ENCODE assay signal across 17 cellular contexts in genomic region chr19:44032001-44032610, GRCh38.
"Had no signal": no experiment of that assay in that cellular context is flagged by ENCODE, and none has a peak within 500 bp of the region (broad histone marks: within the 10 kb centered on the region; RNA-seq: fewer than 3 reads in every experiment).

No MANE protein-coding gene starts in this region.

- H3K27ac ChIP-seq: right lobe of liver, suprapubic skin, VCaP had no signal

- H3K27ac Mint-ChIP-seq: activated naive CD8-positive, alpha-beta T cell treated with anti-CD3 and anti-CD28 coated beads, Interleukin-2, amount 10 ng/mL, durations not matched to agents 7 days and 5 days; type B pancreatic cell had no signal

- H3K4me1 ChIP-seq: right lobe of liver, suprapubic skin had no signal

- H3K27me3 Mint-ChIP-seq: activated naive CD8-positive, alpha-beta T cell treated with anti-CD3 and anti-CD28 coated beads, Interleukin-2, amount 10 ng/mL, durations not matched to agents 7 days and 5 days; type B pancreatic cell had no signal

- H3K4me3 ChIP-seq: right lobe of liver, smooth muscle cell, suprapubic skin had no signal

- H3K4me3 Mint-ChIP-seq: activated naive CD8-positive, alpha-beta T cell treated with anti-CD3 and anti-CD28 coated beads, Interleukin-2, amount 10 ng/mL, durations not matched to agents 7 days and 5 days; type B pancreatic cell had no signal

- H3K4me2 ChIP-seq: smooth muscle cell had no signal

- H3K27me3 ChIP-seq: right lobe of liver, suprapubic skin had no signal

- DNase-seq: activated CD4-positive, alpha-beta T cell treated with anti-CD3 and anti-CD28 coated beads for 1 hour; activated CD4-positive, alpha-beta T cell treated with anti-CD3 and anti-CD28 coated beads, Interleukin-2, amount 50 U/mL, for 4 hours; activated naive CD4-positive, alpha-beta T cell; activated naive CD8-positive, alpha-beta T cell treated with anti-CD3 and anti-CD28 coated beads, Interleukin-2, amount 10 ng/mL, durations not matched to agents 7 days and 5 days; activated T-cell treated with anti-CD3 and anti-CD28 coated beads for 4 hours; aorta; effector CD8-positive, alpha-beta T cell; foreskin melanocyte; right lobe of liver; stimulated activated CD4-positive, alpha-beta T cell treated with anti-CD3 and anti-CD28 coated beads, Interleukin-4, amount 100 ng/mL, for 4 hours; stimulated activated CD8-positive, alpha-beta memory T cell treated with anti-CD3 and anti-CD28 coated beads, Interleukin-4, amount 100 ng/mL, for 48 hours; stimulated activated naive CD8-positive, alpha-beta T cell treated with anti-CD3 and anti-CD28 coated beads, Interleukin-15, Interleukin-2, amounts not matched to agents 100 U/mL and 50 U/mL, for 24 hours; T-helper 9 cell had no signal

- H3K4me1 Mint-ChIP-seq: activated naive CD8-positive, alpha-beta T cell treated with anti-CD3 and anti-CD28 coated beads, Interleukin-2, amount 10 ng/mL, durations not matched to agents 7 days and 5 days had no signal

- ATAC-seq: right lobe of liver; stimulated activated naive CD8-positive, alpha-beta T cell treated with anti-CD3 and anti-CD28 coated beads, Interleukin-15, Interleukin-2, amounts not matched to agents 100 U/mL and 50 U/mL, for 24 hours had no signal
